1 cellular context compared by ENCODE assay signal in the genomic region with DNA sequence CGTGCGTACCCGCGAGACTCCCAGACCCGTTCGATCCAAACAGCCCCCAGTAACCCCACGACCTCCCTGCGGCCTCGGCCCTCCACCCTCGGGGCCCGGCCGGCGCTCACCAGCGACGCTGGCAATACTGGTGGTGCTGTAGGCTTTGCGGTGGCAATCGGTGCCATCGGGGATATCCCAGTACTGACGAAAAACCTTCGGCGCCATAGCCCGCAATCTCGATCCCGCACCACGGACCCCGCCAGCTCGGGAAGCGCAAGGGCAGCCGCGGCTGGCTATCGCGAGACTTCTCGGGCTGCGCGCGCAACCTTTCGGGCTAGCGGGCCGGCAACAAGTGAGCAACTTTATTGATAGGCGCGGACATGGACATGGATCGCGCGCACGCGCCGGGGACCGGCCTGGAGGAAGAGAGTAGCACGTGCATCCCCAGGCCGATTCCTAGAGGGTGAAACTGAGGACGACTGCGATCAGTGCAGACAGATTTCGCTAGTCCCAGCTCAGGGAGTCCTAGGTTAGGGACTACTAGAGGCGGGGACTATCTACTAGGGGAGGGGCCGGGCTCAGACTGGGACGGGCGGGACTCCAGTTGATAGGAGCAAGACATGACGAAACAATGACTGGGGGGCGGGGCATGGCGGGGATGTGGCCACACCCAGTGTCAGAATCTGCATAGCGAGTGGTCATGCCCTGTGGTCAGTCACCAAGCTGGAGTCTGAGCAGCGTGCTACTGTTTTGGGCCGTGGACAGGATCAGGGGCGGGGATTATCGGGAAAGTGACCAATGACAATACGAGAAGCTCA.
TF ChIP-seq lines count a peak whose summit lies in the region.

A gene (minus strand): TSS at position 289 of the 800 bp plus-strand sequence. CDS start 82 bp downstream, at position 207.

TF ChIP-seq in HepG2, 621 proteins besides CTCF, POLR2A, EP300 and RAD21 (continued from another document):
- TF ChIP-seq, protein P1, sequence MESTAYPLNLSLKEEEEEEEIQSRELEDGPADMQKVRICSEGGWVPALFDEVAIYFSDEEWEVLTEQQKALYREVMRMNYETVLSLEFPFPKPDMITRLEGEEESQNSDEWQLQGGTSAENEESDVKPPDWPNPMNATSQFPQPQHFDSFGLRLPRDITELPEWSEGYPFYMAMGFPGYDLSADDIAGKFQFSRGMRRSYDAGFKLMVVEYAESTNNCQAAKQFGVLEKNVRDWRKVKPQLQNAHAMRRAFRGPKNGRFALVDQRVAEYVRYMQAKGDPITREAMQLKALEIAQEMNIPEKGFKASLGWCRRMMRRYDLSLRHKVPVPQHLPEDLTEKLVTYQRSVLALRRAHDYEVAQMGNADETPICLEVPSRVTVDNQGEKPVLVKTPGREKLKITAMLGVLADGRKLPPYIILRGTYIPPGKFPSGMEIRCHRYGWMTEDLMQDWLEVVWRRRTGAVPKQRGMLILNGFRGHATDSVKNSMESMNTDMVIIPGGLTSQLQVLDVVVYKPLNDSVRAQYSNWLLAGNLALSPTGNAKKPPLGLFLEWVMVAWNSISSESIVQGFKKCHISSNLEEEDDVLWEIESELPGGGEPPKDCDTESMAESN (CRISPR knock-in tag; conservative IDR thresholded peaks at IDR 0.05) = no peak
- TF ChIP-seq JDP2 (CRISPR knock-in tag; IDR thresholded peaks at IDR 0.05; ENCODE audit: borderline replicate concordance) (no peak; the same call in 1 of the 2 replicates), CBX2 (IDR thresholded peaks at IDR 0.05; ENCODE audit: low read depth, low read length) (no peak), CBX2 (CRISPR knock-in tag; IDR thresholded peaks at IDR 0.05; ENCODE audit: low read depth) (no peak), SIN3B (IDR thresholded peaks at IDR 0.05; ENCODE audit: low read length) (peak; percentile 60; the same call in 1 of the 2 replicates), MAFK (conservative IDR thresholded peaks at IDR 0.05 in 1 of 2, IDR thresholded peaks at IDR 0.05 in 1 of 2; ENCODE audit: low read length in 2 of 2) (0 out of 4 replicates have a peak, but pooled peaks of 1 of the 2 experiments have one; percentile 11), ZNF333 (CRISPR knock-in tag; IDR thresholded peaks at IDR 0.05; ENCODE audit: borderline replicate concordance) (no peak), GABPB1 (CRISPR knock-in tag; IDR thresholded peaks at IDR 0.05) (peak; percentile 86), THYN1 (CRISPR knock-in tag; IDR thresholded peaks at IDR 0.05; ENCODE audit: borderline replicate concordance, low read depth) (no peak), ETV6 (CRISPR knock-in tag; conservative IDR thresholded peaks at IDR 0.05) (no peak), KAT8 (CRISPR knock-in tag; IDR thresholded peaks at IDR 0.05) (peak; percentile 96)
- TF ChIP-seq, protein P2, sequence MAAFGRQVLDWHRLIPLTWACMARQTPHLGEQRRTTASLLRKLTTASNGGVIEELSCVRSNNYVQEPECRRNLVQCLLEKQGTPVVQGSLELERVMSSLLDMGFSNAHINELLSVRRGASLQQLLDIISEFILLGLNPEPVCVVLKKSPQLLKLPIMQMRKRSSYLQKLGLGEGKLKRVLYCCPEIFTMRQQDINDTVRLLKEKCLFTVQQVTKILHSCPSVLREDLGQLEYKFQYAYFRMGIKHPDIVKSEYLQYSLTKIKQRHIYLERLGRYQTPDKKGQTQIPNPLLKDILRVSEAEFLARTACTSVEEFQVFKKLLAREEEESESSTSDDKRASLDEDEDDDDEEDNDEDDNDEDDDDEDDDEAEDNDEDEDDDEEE (CRISPR knock-in tag; IDR thresholded peaks at IDR 0.05) = peak; percentile 75; the same call in 1 of the 2 replicates
- TF ChIP-seq, protein P3, sequence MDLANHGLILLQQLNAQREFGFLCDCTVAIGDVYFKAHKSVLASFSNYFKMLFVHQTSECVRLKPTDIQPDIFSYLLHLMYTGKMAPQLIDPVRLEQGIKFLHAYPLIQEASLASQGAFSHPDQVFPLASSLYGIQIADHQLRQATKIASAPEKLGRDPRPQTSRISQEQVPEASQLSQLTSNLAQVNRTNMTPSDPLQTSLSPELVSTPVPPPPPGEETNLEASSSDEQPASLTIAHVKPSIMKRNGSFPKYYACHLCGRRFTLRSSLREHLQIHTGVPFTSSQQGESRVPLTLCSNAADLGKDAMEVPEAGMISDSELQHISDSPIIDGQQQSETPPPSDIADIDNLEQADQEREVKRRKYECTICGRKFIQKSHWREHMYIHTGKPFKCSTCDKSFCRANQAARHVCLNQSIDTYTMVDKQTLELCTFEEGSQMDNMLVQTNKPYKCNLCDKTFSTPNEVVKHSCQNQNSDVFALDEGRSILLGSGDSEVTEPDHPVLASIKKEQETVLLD (CRISPR knock-in tag; IDR thresholded peaks at IDR 0.05; ENCODE audit: low read depth) = peak; percentile 65
- TF ChIP-seq, protein P4, sequence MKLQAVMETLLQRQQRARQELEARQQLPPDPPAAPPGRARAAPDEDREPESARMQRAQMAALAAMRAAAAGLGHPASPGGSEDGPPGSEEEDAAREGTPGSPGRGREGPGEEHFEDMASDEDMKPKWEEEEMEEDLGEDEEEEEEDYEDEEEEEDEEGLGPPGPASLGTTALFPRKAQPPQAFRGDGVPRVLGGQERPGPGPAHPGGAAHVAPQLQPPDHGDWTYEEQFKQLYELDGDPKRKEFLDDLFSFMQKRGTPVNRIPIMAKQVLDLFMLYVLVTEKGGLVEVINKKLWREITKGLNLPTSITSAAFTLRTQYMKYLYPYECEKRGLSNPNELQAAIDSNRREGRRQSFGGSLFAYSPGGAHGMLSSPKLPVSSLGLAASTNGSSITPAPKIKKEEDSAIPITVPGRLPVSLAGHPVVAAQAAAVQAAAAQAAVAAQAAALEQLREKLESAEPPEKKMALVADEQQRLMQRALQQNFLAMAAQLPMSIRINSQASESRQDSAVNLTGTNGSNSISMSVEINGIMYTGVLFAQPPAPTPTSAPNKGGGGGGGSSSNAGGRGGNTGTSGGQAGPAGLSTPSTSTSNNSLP (IDR thresholded peaks at IDR 0.05; ENCODE audit: low read depth, low read length) = peak; percentile 30; the same call in 1 of the 2 replicates
- TF ChIP-seq, protein P5, sequence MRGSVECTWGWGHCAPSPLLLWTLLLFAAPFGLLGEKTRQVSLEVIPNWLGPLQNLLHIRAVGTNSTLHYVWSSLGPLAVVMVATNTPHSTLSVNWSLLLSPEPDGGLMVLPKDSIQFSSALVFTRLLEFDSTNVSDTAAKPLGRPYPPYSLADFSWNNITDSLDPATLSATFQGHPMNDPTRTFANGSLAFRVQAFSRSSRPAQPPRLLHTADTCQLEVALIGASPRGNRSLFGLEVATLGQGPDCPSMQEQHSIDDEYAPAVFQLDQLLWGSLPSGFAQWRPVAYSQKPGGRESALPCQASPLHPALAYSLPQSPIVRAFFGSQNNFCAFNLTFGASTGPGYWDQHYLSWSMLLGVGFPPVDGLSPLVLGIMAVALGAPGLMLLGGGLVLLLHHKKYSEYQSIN (CRISPR knock-in tag; IDR thresholded peaks at IDR 0.05; ENCODE audit: borderline replicate concordance) = no peak
